15 cellular contexts compared by ENCODE assay signal in genomic region chr3:123941150-123941941, GRCh38. TPM values are rescaled to one million over a fixed set of nuclear protein-coding genes. Genes with fewer than 3 reads are reported as not detected.
DNase-seq lines count a peak whose midpoint lies in the region; ATAC-seq and TF ChIP-seq lines count a peak whose summit lies in the region.
"Had no signal": no experiment of that assay in that cellular context is flagged by ENCODE, and none has a peak within 500 bp of the region (broad histone marks: within the 10 kb centered on the region; RNA-seq: fewer than 3 reads in every experiment).

No MANE protein-coding gene starts in this region.

- no peaks in the 10 kb centered on the region for H3K4me1 ChIP-seq in DND-41 (ENCODE audit: insufficient read depth, low read length)
- no peaks in the 10 kb centered on the region for H3K4me1 ChIP-seq in gastrocnemius medialis

- intact Hi-C loops in gastrocnemius medialis (cut with DNase I; ENCODE audit: low total_unique reads): no loop called here

- H3K36me3 Mint-ChIP-seq in osteocyte (ENCODE audit: unreplicated experiment): peaks cover 34% of the 10 kb centered on the region

- no peak for TF ChIP-seq POLR2A in gastrocnemius medialis (IDR thresholded peaks at IDR 0.05)

- no peaks in the 10 kb centered on the region for H3K27me3 Mint-ChIP-seq in osteocyte (ENCODE audit: unreplicated experiment)
- H3K27me3 Mint-ChIP-seq: activated naive CD8-positive, alpha-beta T cell treated with anti-CD3 and anti-CD28 coated beads, Interleukin-2, amount 50 U/mL, for 24 hours had no signal

- peaks cover 80% of the 10 kb centered on the region for H3K36me3 ChIP-seq in DND-41 (ENCODE audit: insufficient read depth, low read length)
- H3K36me3 ChIP-seq in gastrocnemius medialis: peaks cover 0 to 16% of the 10 kb centered on the region in 2 donors

- H3K9ac ChIP-seq in DND-41 (ENCODE audit: low read depth, low read length): no peak overlapping the region

- no peak overlapping the region for H3K27ac Mint-ChIP-seq in osteocyte (ENCODE audit: unreplicated experiment)
- H3K27ac Mint-ChIP-seq: activated naive CD8-positive, alpha-beta T cell treated with anti-CD3 and anti-CD28 coated beads, Interleukin-2, amount 50 U/mL, for 24 hours had no signal

- H3K79me2 ChIP-seq in DND-41 (ENCODE audit: insufficient read depth, low read length): no peaks in the 10 kb centered on the region

- DNase-seq in DND-41 (no peak), NCI-H1105 treated with DMSO at 0.1 percent for 48 hours (lab: John Stamatoyannopoulos, UW) (peak; percentile 65), dermis blood vessel endothelial cell (peak; percentile 1), osteocyte (ENCODE audit: extremely low spot score, unreplicated experiment) (no peak), gastrocnemius medialis (no peak)
- DNase-seq: activated naive CD8-positive, alpha-beta T cell treated with anti-CD3 and anti-CD28 coated beads, Interleukin-2, amount 50 U/mL, for 24 hours; NCI-H510A treated with DMSO at 0.1 percent for 48 hours; stimulated activated CD4-positive, alpha-beta T cell treated with anti-CD3 and anti-CD28 coated beads, Interleukin-2, amount 100 ng/mL, for 24 hours; T-helper 1 cell had no signal

- H3K27ac ChIP-seq in DND-41 (ENCODE audit: low read length) (no peak overlapping the region), gastrocnemius medialis (no peak overlapping the region)
- H3K27ac ChIP-seq: epithelial cell of prostate, neutrophil had no signal

- H3K4me3 ChIP-seq in DND-41 (ENCODE audit: low read depth in 1 of 2, low read length in 2 of 2) (no peak overlapping the region), gastrocnemius medialis (no peak overlapping the region)

- no peak overlapping the region for H2AFZ ChIP-seq in DND-41 (ENCODE audit: low read depth, low read length)

- in situ Hi-C loops in gastrocnemius medialis (cut with MboI; ENCODE audit: low sequenced_read_pairs in 4 of 4): no loop called here

- H3K4me2 ChIP-seq in DND-41 (ENCODE audit: insufficient read depth, low read length): no peak overlapping the region

- no peaks in the 10 kb centered on the region for H3K9me3 ChIP-seq in DND-41 (ENCODE audit: insufficient read depth, low read length, severe bottlenecking)
- H3K9me3 ChIP-seq in gastrocnemius medialis: no peaks in the 10 kb centered on the region
- H3K9me3 ChIP-seq: neutrophil had no signal

- H4K20me1 ChIP-seq in DND-41 (ENCODE audit: insufficient read depth, low read length): no peaks in the 10 kb centered on the region

- TF ChIP-seq CTCF in DND-41 (IDR thresholded peaks at IDR 0.05; ENCODE audit: borderline replicate concordance, extremely low read depth, low read length, poor library complexity, severe bottlenecking): peak; percentile 26
- peak; percentile 45 for TF ChIP-seq CTCF in osteocyte (IDR thresholded peaks at IDR 0.05)
- TF ChIP-seq CTCF in gastrocnemius medialis (IDR thresholded peaks at IDR 0.05 in 4 of 5, conservative IDR thresholded peaks at IDR 0.05 in 1 of 5): peak in 1 of 5 experiments; percentile 17

- no peaks in the 10 kb centered on the region for H3K4me1 Mint-ChIP-seq in osteocyte (ENCODE audit: unreplicated experiment)
- H3K4me1 Mint-ChIP-seq: activated naive CD8-positive, alpha-beta T cell treated with anti-CD3 and anti-CD28 coated beads, Interleukin-2, amount 50 U/mL, for 24 hours had no signal

- no peaks in the 10 kb centered on the region for H3K9me3 Mint-ChIP-seq in osteocyte (ENCODE audit: unreplicated experiment)
- H3K9me3 Mint-ChIP-seq: activated naive CD8-positive, alpha-beta T cell treated with anti-CD3 and anti-CD28 coated beads, Interleukin-2, amount 50 U/mL, for 24 hours had no signal

- no peak for ATAC-seq in DND-41 (ENCODE audit: insufficient read depth, low read depth)
- no peak for ATAC-seq in GM19395 (IDR thresholded peaks at IDR 0.05; ENCODE audit: unreplicated experiment)
- no peak for ATAC-seq in HG03469 (IDR thresholded peaks at IDR 0.05; ENCODE audit: unreplicated experiment)
- ATAC-seq in gastrocnemius medialis: no peak
- ATAC-seq: activated naive CD8-positive, alpha-beta T cell treated with anti-CD3 and anti-CD28 coated beads, Interleukin-2, amount 50 U/mL, for 24 hours had no signal

- H3K4me3 Mint-ChIP-seq in osteocyte (ENCODE audit: unreplicated experiment): no peak overlapping the region
- H3K4me3 Mint-ChIP-seq: activated naive CD8-positive, alpha-beta T cell treated with anti-CD3 and anti-CD28 coated beads, Interleukin-2, amount 50 U/mL, for 24 hours had no signal

- H3K27me3 ChIP-seq in DND-41 (ENCODE audit: insufficient read depth, low read length, poor library complexity) (no peaks in the 10 kb centered on the region), gastrocnemius medialis (no peaks in the 10 kb centered on the region)
- H3K27me3 ChIP-seq: neutrophil had no signal

RNA-seq across cellular contexts. Expression of gene CCDC14, which starts 19.7 kb away (rescaled TPM):
- total RNA-seq in dermis blood vessel endothelial cell (16.7 and 19.5 TPM in 2 replicates), osteocyte (29.2 and 31.1 TPM in 2 replicates), gastrocnemius medialis (10 to 100 TPM in 1 of 4 donors, 1 to 10 TPM in 3; 3.9 to 16.7 (median 6.4) TPM)

RNA-seq across cellular contexts. Expression of gene ROPN1, which starts 50.6 kb away (rescaled TPM):
- total RNA-seq in dermis blood vessel endothelial cell: not detected in 2 replicates
- total RNA-seq in osteocyte: not detected in 2 replicates
- total RNA-seq in gastrocnemius medialis: not detected
- total RNA-seq: activated CD8-positive, alpha-beta memory T cell treated with anti-CD3 and anti-CD28 coated beads for 36 hours; kidney epithelial cell had no signal

RNA-seq across cellular contexts. Expression of gene MYLK, which starts 57.2 kb away (rescaled TPM):
- total RNA-seq in dermis blood vessel endothelial cell (69.6 and 78.1 TPM in 2 replicates), osteocyte (24.3 and 30.7 TPM in 2 replicates), gastrocnemius medialis (10 to 100 TPM in 2 of 4 donors, 1 to 10 TPM in 2; 5.6 to 19.6 (median 8.8) TPM)
- total RNA-seq: activated CD8-positive, alpha-beta memory T cell treated with anti-CD3 and anti-CD28 coated beads for 36 hours had no signal

Comparison
In these comparisons a context has a peak if more than half of its experiments do, and no peak if none do; other contexts are left out.
1. DNase-seq: peak in NCI-H1105 treated with DMSO at 0.1 percent for 48 hours (single experiment) and dermis blood vessel endothelial cell (single experiment); none in DND-41 (single experiment), osteocyte (single experiment) and gastrocnemius medialis (0 of 2).